ENCODE assay signal across 1 cellular context in genomic region chr7:154857728-154858681, GRCh38.
TF ChIP-seq lines count a peak whose summit lies in the region.

No MANE protein-coding gene starts in this region.

TF ChIP-seq in H1, 55 proteins besides CTCF, POLR2A, EP300 and RAD21 (continued from another document):
- no peak for TF ChIP-seq ATF2 (IDR thresholded peaks at IDR 0.05; ENCODE audit: low read length)
- TF ChIP-seq RBBP5 (IDR thresholded peaks at IDR 0.05; ENCODE audit: borderline replicate concordance, low read depth, low read length): no peak
- TF ChIP-seq CHD1 (IDR thresholded peaks at IDR 0.05; ENCODE audit: low read depth, low read length): no peak
- TF ChIP-seq SAP30 (IDR thresholded peaks at IDR 0.05; ENCODE audit: insufficient read depth, insufficient replicate concordance, low read length): no peak
- TF ChIP-seq E2F6 (IDR thresholded peaks at IDR 0.05): no peak
- no peak for TF ChIP-seq MAX (IDR thresholded peaks at IDR 0.05)
- TF ChIP-seq TAF7 (optimal IDR thresholded peaks at IDR 0.05; ENCODE audit: borderline replicate concordance, low read depth, low read length): no peak
- no peak for TF ChIP-seq TBP (IDR thresholded peaks at IDR 0.05; ENCODE audit: low read depth, low read length)
- no peak for TF ChIP-seq YY1 (IDR thresholded peaks at IDR 0.05; ENCODE audit: low read depth, low read length)
- no peak for TF ChIP-seq SRF (IDR thresholded peaks at IDR 0.05; ENCODE audit: low read depth, low read length)
- no peak for TF ChIP-seq RNF2 (IDR thresholded peaks at IDR 0.05; ENCODE audit: borderline replicate concordance, low read depth, low read length, missing control alignments, poor library complexity, severe bottlenecking)
- no peak for TF ChIP-seq GTF2F1 (IDR thresholded peaks at IDR 0.05; ENCODE audit: borderline replicate concordance, low read depth, low read length)
- no peak for TF ChIP-seq RXRA (IDR thresholded peaks at IDR 0.05; ENCODE audit: insufficient read depth, low read depth, low read length)
- no peak for TF ChIP-seq TEAD4 (IDR thresholded peaks at IDR 0.05; ENCODE audit: low read depth, low read length)
- TF ChIP-seq SP4 (IDR thresholded peaks at IDR 0.05; ENCODE audit: low read length): no peak
- no peak for TF ChIP-seq NRF1 (IDR thresholded peaks at IDR 0.05; ENCODE audit: low read depth, low read length)
- no peak for TF ChIP-seq CBX5 (IDR thresholded peaks at IDR 0.05; ENCODE audit: low read depth, low read length)
- TF ChIP-seq SIX5 (IDR thresholded peaks at IDR 0.05; ENCODE audit: low read depth, low read length): no peak
